ENCODE assay signal across 10 cellular contexts in the genomic region with DNA sequence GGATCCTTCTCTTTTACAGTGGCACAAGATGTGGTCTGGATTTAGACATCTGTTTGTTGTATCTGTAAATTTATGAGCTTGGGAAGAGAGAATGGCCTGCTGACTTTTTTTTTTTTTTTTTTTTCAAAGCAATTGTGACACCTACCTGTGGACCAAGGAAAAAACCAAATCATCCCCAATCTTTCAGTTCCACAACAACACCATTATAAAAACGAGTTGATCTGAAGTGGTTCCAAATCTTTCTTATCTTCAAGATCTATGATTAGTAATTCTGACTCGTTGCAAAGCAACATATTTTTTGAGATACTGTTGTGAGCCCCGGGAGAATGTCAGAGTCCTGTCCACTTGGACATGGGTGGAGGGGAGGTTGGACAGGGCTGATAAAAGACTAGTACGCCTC. TPM values are rescaled to one million over a fixed set of nuclear protein-coding genes. Genes with fewer than 3 reads are reported as not detected.
A peak's percentile ranks its signal among the peaks of the same experiment; 100 is the strongest.
DNase-seq lines count a peak whose midpoint lies in the region; ATAC-seq and TF ChIP-seq lines count a peak whose summit lies in the region.
"Had no signal": no experiment of that assay in that cellular context is flagged by ENCODE, and none has a peak within 500 bp of the region (broad histone marks: within the 10 kb centered on the region; RNA-seq: fewer than 3 reads in every experiment).

No MANE protein-coding gene starts in this region.

- DNase-seq in HFFc6: peak; percentile 4
- no peak for DNase-seq in RWPE2 (ENCODE audit: low spot score)
- DNase-seq in fibroblast of the aortic adventitia (ENCODE audit: low read depth): peak; percentile 10
- no peak for DNase-seq in suprapubic skin (ENCODE audit: low spot score in 2 of 2)
- no peak for DNase-seq in HPDE6-E6E7 (ENCODE audit: extremely low spot score)
- DNase-seq in activated CD4-positive, alpha-beta T cell treated with anti-CD3 and anti-CD28 coated beads, Interleukin-2, amount 50 U/mL, for 4 hours: no peak
- DNase-seq: activated T-cell treated with anti-CD3 and anti-CD28 coated beads, Interleukin-2, amount 50 U/mL, for 48 hours; IMR-90; NCI-H1694 treated with DMSO at 0.1 percent for 48 hours had no signal

- H3K36me3 ChIP-seq in RWPE2 (ENCODE audit: low read depth) (peaks cover 64% of the 10 kb centered on the region), suprapubic skin (peaks cover 11% of the 10 kb centered on the region)

- TF ChIP-seq EP300 in suprapubic skin (IDR thresholded peaks at IDR 0.05): no peak

- ATAC-seq in RWPE2 (ENCODE audit: low read depth) (no peak), GM19463 (IDR thresholded peaks at IDR 0.05; ENCODE audit: unreplicated experiment) (no peak)

- TF ChIP-seq CTCF in HFFc6 (IDR thresholded peaks at IDR 0.05) (no peak), RWPE2 (IDR thresholded peaks at IDR 0.05; ENCODE audit: poor library complexity, severe bottlenecking) (peak; percentile 64), fibroblast of the aortic adventitia (IDR thresholded peaks at IDR 0.05; ENCODE audit: insufficient read depth, low read length) (no peak), suprapubic skin (IDR thresholded peaks at IDR 0.05) (no peak)

- peaks cover 2% of the 10 kb centered on the region for H3K27me3 Mint-ChIP-seq in HFFc6 (ENCODE audit: insufficient read depth)

- H3K27me3 ChIP-seq in RWPE2 (ENCODE audit: insufficient read depth, poor library complexity, severe bottlenecking): no peaks in the 10 kb centered on the region
- peaks cover 25% of the 10 kb centered on the region for H3K27me3 ChIP-seq in suprapubic skin

- no peak overlapping the region for H3K4me3 ChIP-seq in RWPE2 (ENCODE audit: severe bottlenecking)
- no peak overlapping the region for H3K4me3 ChIP-seq in fibroblast of the aortic adventitia (ENCODE audit: low read depth, low read length)
- peak overlapping the region; percentile 83 for H3K4me3 ChIP-seq in suprapubic skin

- H3K36me3 Mint-ChIP-seq in HFFc6 (ENCODE audit: low read depth): peaks cover 9% of the 10 kb centered on the region; the same call in 1 of the 2 replicates

- no peaks in the 10 kb centered on the region for H3K9me3 ChIP-seq in RWPE2 (ENCODE audit: severe bottlenecking)
- no peaks in the 10 kb centered on the region for H3K9me3 ChIP-seq in suprapubic skin

- H3K4me3 Mint-ChIP-seq in HFFc6: no peak overlapping the region

- peaks cover 17% of the 10 kb centered on the region for H3K4me1 Mint-ChIP-seq in HFFc6 (ENCODE audit: low read depth)

- WGBS in suprapubic skin: 18% methylated on average over 4 of the region's 4 CpGs

- H3K4me1 ChIP-seq in RWPE2 (ENCODE audit: insufficient read depth, poor library complexity, severe bottlenecking): peaks cover 10% of the 10 kb centered on the region
- peaks cover 46% of the 10 kb centered on the region for H3K4me1 ChIP-seq in suprapubic skin

- peak overlapping the region; percentile 1 for H3K27ac ChIP-seq in RWPE2 (ENCODE audit: poor library complexity, severe bottlenecking)
- H3K27ac ChIP-seq in suprapubic skin: peak overlapping the region; percentile 93

- H3K9me3 Mint-ChIP-seq in HFFc6: no peaks in the 10 kb centered on the region

- no peak overlapping the region; the same call in 1 of the 2 replicates for H3K27ac Mint-ChIP-seq in HFFc6

- TF ChIP-seq POLR2A in suprapubic skin (IDR thresholded peaks at IDR 0.05): no peak

RNA-seq across cellular contexts. Expression of gene IRX2, which starts 4.8 kb away (rescaled TPM):
- total RNA-seq in HFFc6 (2021; fragmentation: NEBNext Ultra II Directional; extraction: Animal tissue kit (Norgen Biotek cat#: 25700)): 1 to 10 TPM; 2.8 to 5.5 (median 3.5) TPM
- total RNA-seq in fibroblast of the aortic adventitia (ENCODE audit: low replicate concordance) (0.90 and 3.2 TPM in 2 replicates), suprapubic skin (10 to 100 TPM; 24.3 to 41.1 (median 32.7) TPM)

Comparison
In these comparisons a context has a peak if more than half of its experiments do, and no peak if none do; other contexts are left out.
1. DNase-seq: peak in HFFc6 (single experiment) and fibroblast of the aortic adventitia (single experiment); none in RWPE2 (single experiment), suprapubic skin (0 of 2), HPDE6-E6E7 (single experiment) and activated CD4-positive, alpha-beta T cell treated with anti-CD3 and anti-CD28 coated beads, Interleukin-2, amount 50 U/mL, for 4 hours (0 of 2).